ENCODE assay signal across 1 cellular context in the genomic region with DNA sequence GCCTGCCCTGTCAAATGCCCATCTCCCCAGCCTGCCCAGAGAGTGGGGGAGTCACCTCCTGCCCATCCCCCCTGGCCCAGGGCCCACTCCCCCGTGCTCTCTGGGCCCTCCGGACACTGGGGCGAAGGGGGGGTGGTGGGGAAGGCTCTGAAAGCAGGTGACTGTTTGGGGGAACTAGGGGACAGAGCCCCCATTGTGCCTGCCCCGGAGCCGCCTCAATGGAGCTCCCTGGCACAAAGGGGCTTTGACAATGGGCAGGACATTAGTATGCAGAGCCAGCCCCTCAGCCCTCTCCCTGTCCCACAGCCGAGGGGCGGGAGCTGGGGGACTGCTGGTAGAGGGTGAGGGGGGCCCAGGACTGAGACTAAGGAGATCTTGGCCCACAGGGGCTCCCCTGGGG.
TF ChIP-seq lines count a peak whose summit lies in the region.

No MANE protein-coding gene starts in this region.

TF ChIP-seq in H1, 55 proteins besides CTCF, POLR2A, EP300 and RAD21:
- TF ChIP-seq EZH2 (IDR thresholded peaks at IDR 0.05; ENCODE audit: low read depth, low read length, severe bottlenecking) (no peak), RBBP5 (IDR thresholded peaks at IDR 0.05; ENCODE audit: borderline replicate concordance, low read depth, low read length) (no peak), CHD1 (IDR thresholded peaks at IDR 0.05; ENCODE audit: low read depth, low read length) (no peak), TAF7 (optimal IDR thresholded peaks at IDR 0.05; ENCODE audit: borderline replicate concordance, low read depth, low read length) (no peak), TAF1 (IDR thresholded peaks at IDR 0.05; ENCODE audit: low read depth, low read length) (no peak), BCL11A (IDR thresholded peaks at IDR 0.05; ENCODE audit: low read depth in 2 of 2, low read length in 2 of 2) (no peak), CBX8 (IDR thresholded peaks at IDR 0.05; ENCODE audit: borderline replicate concordance, low read depth, low read length) (no peak), POU5F1 (IDR thresholded peaks at IDR 0.05; ENCODE audit: low read depth, low read length) (no peak)
- TF ChIP-seq, protein P1, sequence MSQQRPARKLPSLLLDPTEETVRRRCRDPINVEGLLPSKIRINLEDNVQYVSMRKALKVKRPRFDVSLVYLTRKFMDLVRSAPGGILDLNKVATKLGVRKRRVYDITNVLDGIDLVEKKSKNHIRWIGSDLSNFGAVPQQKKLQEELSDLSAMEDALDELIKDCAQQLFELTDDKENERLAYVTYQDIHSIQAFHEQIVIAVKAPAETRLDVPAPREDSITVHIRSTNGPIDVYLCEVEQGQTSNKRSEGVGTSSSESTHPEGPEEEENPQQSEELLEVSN (IDR thresholded peaks at IDR 0.05), result no peak
TF ChIP-seq in H1: peak in this region for 0.
